Comparison of ENCODE assay signal across 13 cellular contexts in genomic region chr12:124595444-124595843, GRCh38. TPM values are rescaled to one million over a fixed set of nuclear protein-coding genes. Genes with fewer than 3 reads are reported as not detected.
A peak's percentile ranks its signal among the peaks of the same experiment; 100 is the strongest.
DNase-seq lines count a peak whose midpoint lies in the region; ATAC-seq and TF ChIP-seq lines count a peak whose summit lies in the region.
"Had no signal": no experiment of that assay in that cellular context is flagged by ENCODE, and none has a peak within 500 bp of the region (broad histone marks: within the 10 kb centered on the region; RNA-seq: fewer than 3 reads in every experiment).

No MANE protein-coding gene starts in this region.

- TF ChIP-seq CTCF in RWPE2 (IDR thresholded peaks at IDR 0.05; ENCODE audit: poor library complexity, severe bottlenecking) (peak; percentile 5), brain microvascular endothelial cell (IDR thresholded peaks at IDR 0.05; ENCODE audit: low read depth, low read length, missing control alignments) (peak; percentile 15), smooth muscle cell (IDR thresholded peaks at IDR 0.05; ENCODE audit: borderline replicate concordance, insufficient read depth, poor library complexity, severe bottlenecking) (no peak)

- DNase-seq in ELR (ENCODE audit: low read depth): peak; percentile 28
- DNase-seq in GM23248: peak; percentile 22
- no peak for DNase-seq in RWPE2 (ENCODE audit: low spot score)
- no peak for DNase-seq in brain microvascular endothelial cell
- DNase-seq in superior temporal gyrus (ENCODE audit: extremely low spot score): no peak
- DNase-seq in smooth muscle cell (lab: John Stamatoyannopoulos, UW; ENCODE audit: unreplicated experiment): no peak
- DNase-seq in NCI-H2171 (lab: John Stamatoyannopoulos, UW): no peak
- DNase-seq: C1 segment of cervical spinal cord; Calu3; CD4-positive, alpha-beta T cell; DND-41; GF-D8 had no signal

- peaks cover 26% of the 10 kb centered on the region for H3F3A ChIP-seq in GM23248 (ENCODE audit: insufficient read depth)
- H3F3A ChIP-seq in smooth muscle cell (ENCODE audit: low read depth): no peaks in the 10 kb centered on the region

- no peaks in the 10 kb centered on the region for H3K27me3 ChIP-seq in GM23248 (replicated peaks; ENCODE audit: insufficient read depth)
- H3K27me3 ChIP-seq in RWPE2 (ENCODE audit: insufficient read depth, poor library complexity, severe bottlenecking): no peaks in the 10 kb centered on the region
- H3K27me3 ChIP-seq in brain microvascular endothelial cell (replicated peaks): no peaks in the 10 kb centered on the region
- H3K27me3 ChIP-seq in smooth muscle cell (ENCODE audit: low read depth): no peaks in the 10 kb centered on the region

- no peak overlapping the region for H3K4me2 ChIP-seq in GM23248 (ENCODE audit: unreplicated experiment)
- H3K4me2 ChIP-seq in smooth muscle cell: no peak overlapping the region

- ATAC-seq in RWPE2 (ENCODE audit: low read depth): no peak
- ATAC-seq: HCT116 had no signal

- H3K36me3 ChIP-seq in GM23248 (ENCODE audit: low read depth) (no peaks in the 10 kb centered on the region), RWPE2 (ENCODE audit: low read depth) (no peaks in the 10 kb centered on the region), brain microvascular endothelial cell (replicated peaks) (no peaks in the 10 kb centered on the region), smooth muscle cell (ENCODE audit: low read depth) (no peaks in the 10 kb centered on the region)

- H3K9me2 ChIP-seq in GM23248 (ENCODE audit: insufficient read depth): no peaks in the 10 kb centered on the region

- 80 to 92% methylated on average over 2 to 4 of the region's 4 CpGs for WGBS in GM23248 (ENCODE audit: low coverage in 1 of 2, low lambda C conversion rate in 2 of 2, missing lambda C conversion rate in 2 of 2), 2 experiments
- 85% methylated on average over 4 of the region's 4 CpGs for WGBS in smooth muscle cell (ENCODE audit: low lambda C conversion rate)

- H4K20me1 ChIP-seq in GM23248 (ENCODE audit: insufficient read depth) (no peaks in the 10 kb centered on the region), smooth muscle cell (ENCODE audit: low read depth) (no peaks in the 10 kb centered on the region)

- H3K27ac ChIP-seq in GM23248 (no peak overlapping the region), RWPE2 (ENCODE audit: poor library complexity, severe bottlenecking) (no peak overlapping the region), brain microvascular endothelial cell (no peak overlapping the region), smooth muscle cell (ENCODE audit: low read depth) (no peak overlapping the region)

- no peaks in the 10 kb centered on the region for H3K79me2 ChIP-seq in GM23248 (ENCODE audit: insufficient read depth)
- H3K79me2 ChIP-seq in smooth muscle cell (ENCODE audit: low read depth): no peaks in the 10 kb centered on the region

- H3K9ac ChIP-seq in GM23248: no peak overlapping the region
- no peak overlapping the region for H3K9ac ChIP-seq in smooth muscle cell (ENCODE audit: low read depth)

- no peaks in the 10 kb centered on the region for H3K9me3 ChIP-seq in GM23248 (ENCODE audit: low read depth)
- H3K9me3 ChIP-seq in RWPE2 (ENCODE audit: severe bottlenecking): no peaks in the 10 kb centered on the region
- H3K9me3 ChIP-seq in smooth muscle cell (replicated peaks; ENCODE audit: low read depth): no peaks in the 10 kb centered on the region

- peaks cover 17% of the 10 kb centered on the region for H3K4me1 ChIP-seq in GM23248 (ENCODE audit: insufficient read depth)
- H3K4me1 ChIP-seq in RWPE2 (ENCODE audit: insufficient read depth, poor library complexity, severe bottlenecking): peaks cover 15% of the 10 kb centered on the region
- H3K4me1 ChIP-seq in smooth muscle cell (ENCODE audit: low read depth): no peaks in the 10 kb centered on the region

- in situ Hi-C loops in GM23248 (cut with MboI): no loop called here
- in situ Hi-C loops in brain microvascular endothelial cell (cut with HindIII; ENCODE audit: low pct_ligation_motif_present, low sequenced_read_pairs): no loop called here

- no peak overlapping the region for H3K4me3 ChIP-seq in GM23248
- H3K4me3 ChIP-seq in RWPE2 (ENCODE audit: severe bottlenecking): no peak overlapping the region
- H3K4me3 ChIP-seq in brain microvascular endothelial cell (ENCODE audit: low read depth, low read length): no peak overlapping the region
- no peak overlapping the region for H3K4me3 ChIP-seq in smooth muscle cell

- H2AFZ ChIP-seq in GM23248 (no peak overlapping the region), smooth muscle cell (ENCODE audit: low read depth) (no peak overlapping the region)

RNA-seq across cellular contexts. Expression of gene NCOR2, which starts 28.0 kb away (rescaled TPM):
- total RNA-seq in GM23248 (2014; rRNA removed; shearing (Covaris generic)): 37.7 and 66.0 TPM in 2 replicates
- polyA plus RNA-seq in GM23248 (2016; fragmentation: Nextera tagmentation; extraction: Ambion mirVana) (40.8 and 43.5 TPM in 2 replicates), smooth muscle cell (164 and 169 TPM in 2 replicates)
- total RNA-seq in smooth muscle cell: 64.1 and 64.7 TPM in 2 replicates

Comparison
In these comparisons a context has a peak if more than half of its experiments do, and no peak if none do; other contexts are left out.
1. DNase-seq: peak in ELR (single experiment) and GM23248 (single experiment); none in RWPE2 (single experiment), brain microvascular endothelial cell (single experiment), superior temporal gyrus (single experiment), smooth muscle cell (single experiment) and NCI-H2171 (single experiment).